ENCODE assay signal across 1 cellular context in the genomic region with DNA sequence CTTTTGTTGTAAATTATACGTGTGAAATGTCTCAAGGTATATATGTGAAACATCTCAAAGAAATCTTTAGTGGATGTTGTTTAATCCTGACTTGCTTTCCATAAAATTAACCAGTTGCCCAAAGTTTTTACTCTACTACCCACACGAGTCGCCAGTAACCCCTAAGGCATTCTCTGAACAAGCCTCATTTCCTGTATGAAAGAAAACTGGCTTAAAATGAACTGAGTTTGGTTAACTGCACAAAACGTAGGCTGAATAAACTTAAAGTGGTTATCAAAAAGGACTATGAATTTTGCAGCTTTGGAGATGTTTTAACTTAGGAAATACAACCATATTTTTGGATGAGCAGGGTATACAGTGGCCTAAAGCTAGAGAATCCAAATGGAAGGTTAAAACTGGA.
TF ChIP-seq lines count a peak whose summit lies in the region.

No MANE protein-coding gene starts in this region.

TF ChIP-seq in IMR-90, 13 proteins besides CTCF, POLR2A, EP300 and RAD21:
- TF ChIP-seq MAZ (IDR thresholded peaks at IDR 0.05; ENCODE audit: borderline replicate concordance, low read depth, low read length) (no peak), RFX5 (IDR thresholded peaks at IDR 0.05; ENCODE audit: low read depth, low read length) (no peak), CHD1 (IDR thresholded peaks at IDR 0.05; ENCODE audit: low read depth, low read length) (no peak), BHLHE40 (IDR thresholded peaks at IDR 0.05; ENCODE audit: low read depth, low read length) (no peak), MXI1 (IDR thresholded peaks at IDR 0.05; ENCODE audit: borderline replicate concordance, low read depth, low read length) (no peak), RCOR1 (IDR thresholded peaks at IDR 0.05; ENCODE audit: insufficient replicate concordance, low read length) (no peak)
TF ChIP-seq in IMR-90: peak in this region for 0.
